In genomic region chr4:26858035-26858918, GRCh38 we compare ENCODE assay signal across 1 cellular context.
TF ChIP-seq lines count a peak whose summit lies in the region.

No MANE protein-coding gene starts in this region.

TF ChIP-seq in SK-N-SH, 30 proteins besides CTCF, POLR2A, EP300 and RAD21 (continued from another document):
- no peak for TF ChIP-seq RCOR1 (IDR thresholded peaks at IDR 0.05; ENCODE audit: low read length)
- no peak for TF ChIP-seq SMC3 (IDR thresholded peaks at IDR 0.05; ENCODE audit: low read depth, low read length)
- TF ChIP-seq TAF1 (IDR thresholded peaks at IDR 0.05; ENCODE audit: borderline replicate concordance, low read depth, low read length): no peak
- no peak for TF ChIP-seq NFIC (IDR thresholded peaks at IDR 0.05; ENCODE audit: borderline replicate concordance)
- no peak for TF ChIP-seq ELF1 (IDR thresholded peaks at IDR 0.05)
- TF ChIP-seq IRF3 (IDR thresholded peaks at IDR 0.05; ENCODE audit: low read depth, low read length): no peak
- no peak for TF ChIP-seq ZBTB33 (IDR thresholded peaks at IDR 0.05; ENCODE audit: borderline replicate concordance, low read depth)
- no peak for TF ChIP-seq FOSL2 (IDR thresholded peaks at IDR 0.05; ENCODE audit: borderline replicate concordance, low read depth)
- no peak for TF ChIP-seq RFX5 (IDR thresholded peaks at IDR 0.05; ENCODE audit: low read length)
- TF ChIP-seq JUND (IDR thresholded peaks at IDR 0.05): no peak
- no peak for TF ChIP-seq GATA2 (CRISPR knock-in tag; IDR thresholded peaks at IDR 0.05)
